Comparison of ENCODE assay signal across 18 cellular contexts in genomic region chr13:73984201-73984600, GRCh38.
DNase-seq lines count a peak whose midpoint lies in the region; ATAC-seq and TF ChIP-seq lines count a peak whose summit lies in the region.
"Had no signal": no experiment of that assay in that cellular context is flagged by ENCODE, and none has a peak within 500 bp of the region (broad histone marks: within the 10 kb centered on the region; RNA-seq: fewer than 3 reads in every experiment).

No MANE protein-coding gene starts in this region.

- H3K36me3 ChIP-seq in MG63 (no peaks in the 10 kb centered on the region), gastrocnemius medialis (no peaks in the 10 kb centered on the region)
- H3K36me3 ChIP-seq in effector memory CD4-positive, alpha-beta T cell (ENCODE audit: control insufficient read depth, insufficient read depth, low read length), result peaks cover 9% of the 10 kb centered on the region

- ATAC-seq in activated naive CD4-positive, alpha-beta T cell treated with anti-CD3 and anti-CD28 coated beads, Interleukin-2, amount 50 U/mL, for 72 hours, result no peak
- ATAC-seq in sciatic nerve (peak; percentile 42), HG03457 (IDR thresholded peaks at IDR 0.05; ENCODE audit: unreplicated experiment) (no peak), gastrocnemius medialis (no peak)
- ATAC-seq: HCT116, SK-N-SH treated with all-trans-retinoic acid at 6 μM for 48 hours had no signal

- intact Hi-C loops in activated naive CD4-positive, alpha-beta T cell treated with anti-CD3 and anti-CD28 coated beads for 36 hours (cut with micrococcal nuclease), result loop anchor here (2.0 kb wide), 3 partner anchors 51 to 217 kb away; no protein-coding TSS in a partner anchor
- intact Hi-C loops in sciatic nerve (cut with DNase I) (no loop called here), gastrocnemius medialis (cut with DNase I; ENCODE audit: low total_unique reads) (no loop called here)

- no peak for DNase-seq in activated naive CD4-positive, alpha-beta T cell treated with anti-CD3 and anti-CD28 coated beads for 36 hours
- no peak for DNase-seq in activated naive CD4-positive, alpha-beta T cell treated with anti-CD3 and anti-CD28 coated beads, Interleukin-2, amount 50 U/mL, for 72 hours (ENCODE audit: low spot score in 2 of 2)
- DNase-seq in MG63 (peak; percentile 4), sciatic nerve (ENCODE audit: low spot score) (no peak), gastrocnemius medialis (no peak), NCI-H748 (lab: John Stamatoyannopoulos, UW; ENCODE audit: unreplicated experiment) (no peak)
- no peak for DNase-seq in effector memory CD4-positive, alpha-beta T cell
- DNase-seq: EL, erythroblast, foreskin fibroblast, natural killer cell, NCI-H187 treated with DMSO at 0.1 percent for 48 hours, NCI-H226, NCI-H748 treated with DMSO at 0.1 percent for 48 hours, T1000 had no signal

- TF ChIP-seq CTCF in gastrocnemius medialis (IDR thresholded peaks at IDR 0.05 in 4 of 5, conservative IDR thresholded peaks at IDR 0.05 in 1 of 5), result no peak

- TF ChIP-seq POLR2A in gastrocnemius medialis (IDR thresholded peaks at IDR 0.05), result no peak

- H3K4me1 ChIP-seq in effector memory CD4-positive, alpha-beta T cell (ENCODE audit: control insufficient read depth, insufficient read depth, low read length, poor library complexity, severe bottlenecking), result peaks cover 29% of the 10 kb centered on the region
- H3K4me1 ChIP-seq in gastrocnemius medialis, result peaks cover 11 to 23% of the 10 kb centered on the region in 2 donors

- H3K9me3 ChIP-seq in MG63, result no peaks in the 10 kb centered on the region
- H3K9me3 ChIP-seq in effector memory CD4-positive, alpha-beta T cell (ENCODE audit: control insufficient read depth, low read length), result no peaks in the 10 kb centered on the region
- no peaks in the 10 kb centered on the region for H3K9me3 ChIP-seq in gastrocnemius medialis

- H3K4me1 Mint-ChIP-seq in activated naive CD4-positive, alpha-beta T cell treated with anti-CD3 and anti-CD28 coated beads for 36 hours (ENCODE audit: low read depth), result peaks cover 31% of the 10 kb centered on the region

- no peak overlapping the region for H3K4me3 Mint-ChIP-seq in activated naive CD4-positive, alpha-beta T cell treated with anti-CD3 and anti-CD28 coated beads for 36 hours

- H3K27me3 Mint-ChIP-seq in activated naive CD4-positive, alpha-beta T cell treated with anti-CD3 and anti-CD28 coated beads for 36 hours (ENCODE audit: low read depth), result no peaks in the 10 kb centered on the region

- H3K27ac Mint-ChIP-seq in activated naive CD4-positive, alpha-beta T cell treated with anti-CD3 and anti-CD28 coated beads for 36 hours, result peak overlapping the region; percentile 96
- peak overlapping the region in 1 of 2 donors; percentile 96 for H3K27ac Mint-ChIP-seq in activated naive CD4-positive, alpha-beta T cell treated with anti-CD3 and anti-CD28 coated beads, Interleukin-2, amount 50 U/mL, for 72 hours
- H3K27ac Mint-ChIP-seq: natural killer cell had no signal

- no peaks in the 10 kb centered on the region for H3K9me3 Mint-ChIP-seq in activated naive CD4-positive, alpha-beta T cell treated with anti-CD3 and anti-CD28 coated beads for 36 hours
- no peaks in the 10 kb centered on the region for H3K9me3 Mint-ChIP-seq in activated naive CD4-positive, alpha-beta T cell treated with anti-CD3 and anti-CD28 coated beads, Interleukin-2, amount 50 U/mL, for 72 hours
- H3K9me3 Mint-ChIP-seq: natural killer cell had no signal

- H3K27me3 ChIP-seq in MG63 (no peaks in the 10 kb centered on the region), gastrocnemius medialis (no peaks in the 10 kb centered on the region)
- H3K27me3 ChIP-seq in effector memory CD4-positive, alpha-beta T cell (replicated peaks; ENCODE audit: control insufficient read depth, insufficient read depth, low read length, poor library complexity, severe bottlenecking), result no peaks in the 10 kb centered on the region

- peaks cover 2% of the 10 kb centered on the region for H3K36me3 Mint-ChIP-seq in activated naive CD4-positive, alpha-beta T cell treated with anti-CD3 and anti-CD28 coated beads for 36 hours (ENCODE audit: low read depth)
- H3K36me3 Mint-ChIP-seq in activated naive CD4-positive, alpha-beta T cell treated with anti-CD3 and anti-CD28 coated beads, Interleukin-2, amount 50 U/mL, for 72 hours, result peaks cover 0 to 4% of the 10 kb centered on the region in 2 donors
- H3K36me3 Mint-ChIP-seq: natural killer cell had no signal

- CTCF ChIA-PET in activated naive CD4-positive, alpha-beta T cell treated with anti-CD3 and anti-CD28 coated beads for 36 hours (lab: Charles Lee), result interaction anchor here (0.7 to 1.5 kb wide), 4 partner anchors 32 to 302 kb away, joined by 3 to 5 read pairs (median 4); no protein-coding TSS in a partner anchor

- H3K4me3 ChIP-seq in MG63 (no peak overlapping the region), gastrocnemius medialis (no peak overlapping the region)
- H3K4me3 ChIP-seq in effector memory CD4-positive, alpha-beta T cell (ENCODE audit: insufficient read depth, low read depth, low read length, poor library complexity, severe bottlenecking), result no peak overlapping the region

- peak overlapping the region; percentile 49 for H3K27ac ChIP-seq in effector memory CD4-positive, alpha-beta T cell (ENCODE audit: insufficient read depth, low read length, poor library complexity, severe bottlenecking)
- no peak overlapping the region for H3K27ac ChIP-seq in gastrocnemius medialis

- in situ Hi-C loops in gastrocnemius medialis (cut with MboI; ENCODE audit: low sequenced_read_pairs in 4 of 4), result no loop called here
